Comparison of ENCODE assay signal across 31 cellular contexts in the genomic region with DNA sequence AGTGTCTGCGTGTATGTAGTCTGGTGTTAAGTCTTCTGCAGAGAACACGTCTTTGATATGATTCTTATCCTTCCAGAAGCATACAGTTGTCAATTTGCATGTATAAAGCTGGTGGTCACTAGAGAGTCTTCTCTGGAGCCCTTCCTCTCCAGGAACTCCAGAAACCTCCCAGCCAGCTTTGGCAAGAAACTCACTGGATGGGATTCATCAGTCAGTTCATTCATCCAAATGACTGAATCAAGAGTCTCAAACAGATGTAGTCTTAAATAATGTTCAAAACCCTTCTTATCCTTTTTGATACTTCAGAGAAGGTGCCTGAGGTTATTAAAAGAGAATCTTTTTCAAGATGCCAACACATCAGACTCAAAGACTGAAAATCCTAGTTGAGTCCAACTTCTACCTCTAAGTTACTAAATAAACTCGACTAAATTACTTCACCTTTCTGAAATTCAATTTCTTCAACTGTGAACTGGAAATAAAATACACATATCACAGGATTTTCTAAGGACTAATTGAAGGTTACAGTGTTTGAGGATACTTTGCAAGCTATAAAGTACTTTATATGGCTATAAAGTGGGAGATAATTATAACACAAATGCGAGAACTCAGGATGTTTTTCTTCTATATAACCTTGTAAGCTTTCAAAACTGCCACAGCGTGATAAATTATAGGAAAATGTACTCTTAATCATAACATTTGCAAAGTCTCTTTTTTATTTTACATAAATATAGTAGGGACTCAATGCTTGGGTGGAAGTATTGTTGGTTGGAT.
DNase-seq lines count a peak whose midpoint lies in the region; ATAC-seq and TF ChIP-seq lines count a peak whose summit lies in the region.
"Had no signal": no experiment of that assay in that cellular context is flagged by ENCODE, and none has a peak within 500 bp of the region (broad histone marks: within the 10 kb centered on the region; RNA-seq: fewer than 3 reads in every experiment).

No MANE protein-coding gene starts in this region.

- H3F3A ChIP-seq in PC-9 (ENCODE audit: insufficient read depth, low read depth), result no peaks in the 10 kb centered on the region

- H4K20me1 ChIP-seq in PC-9 (ENCODE audit: insufficient read depth), result no peaks in the 10 kb centered on the region

- no peaks in the 10 kb centered on the region for H3K27me3 Mint-ChIP-seq in activated naive CD8-positive, alpha-beta T cell treated with anti-CD3 and anti-CD28 coated beads, Interleukin-2, amount 50 U/mL, for 24 hours
- H3K27me3 Mint-ChIP-seq: activated CD4-positive, alpha-beta memory T cell treated with anti-CD3 and anti-CD28 coated beads, Interleukin-2, amount 10 ng/mL, durations not matched to agents 7 days and 5 days; brain; CD4-positive, CD25-positive, alpha-beta regulatory T cell; naive thymus-derived CD4-positive, alpha-beta T cell; type B pancreatic cell had no signal

- H3K27me3 ChIP-seq in gastrocnemius medialis, result no peaks in the 10 kb centered on the region
- no peaks in the 10 kb centered on the region for H3K27me3 ChIP-seq in PC-9 (ENCODE audit: insufficient read depth, low read depth)

- CTCF ChIA-PET in PC-9 (lab: Charles Lee), result no interaction called here

- POLR2A ChIA-PET in PC-9 (lab: Charles Lee; ENCODE audit: unreplicated experiment), result no interaction called here

- DNase-seq in left ventricle myocardium superior (no peak), cardiac septum (ENCODE audit: low spot score) (no peak), left lobe of liver (ENCODE audit: low spot score) (no peak), gastrocnemius medialis (no peak), OCI-M2 (lab: John Stamatoyannopoulos, UW; ENCODE audit: unreplicated experiment) (no peak), SW480 (ENCODE audit: low spot score) (no peak), PC-9 (no peak)
- no peak for DNase-seq in activated naive CD8-positive, alpha-beta T cell treated with anti-CD3 and anti-CD28 coated beads, Interleukin-2, amount 50 U/mL, for 24 hours
- DNase-seq: activated CD4-positive, alpha-beta memory T cell treated with anti-CD3 and anti-CD28 coated beads, Interleukin-2, amount 10 ng/mL, durations not matched to agents 7 days and 5 days; activated CD4-positive, alpha-beta T cell treated with anti-CD3 and anti-CD28 coated beads for 1 hour; activated CD8-positive, alpha-beta memory T cell treated with anti-CD3 and anti-CD28 coated beads, Interleukin-2, amount 50 U/mL, for 48 hours; activated naive CD4-positive, alpha-beta T cell treated with anti-CD3 and anti-CD28 coated beads for 36 hours; CD4-positive, CD25-positive, alpha-beta regulatory T cell; DND-41; GF-D8; midbrain; naive thymus-derived CD4-positive, alpha-beta T cell; NCI-H1092 treated with DMSO at 0.1 percent for 48 hours; NCI-H187; NCI-H2171; NCI-H524 treated with DMSO at 0.1 percent for 48 hours; SHP77 treated with DMSO at 0.1 percent for 48 hours; stimulated activated CD4-positive, alpha-beta T cell treated with anti-CD3 and anti-CD28 coated beads, Interleukin-15, amount 100 ng/mL, for 24 hours; substantia nigra had no signal

- H3K27ac Mint-ChIP-seq in activated naive CD8-positive, alpha-beta T cell treated with anti-CD3 and anti-CD28 coated beads, Interleukin-2, amount 50 U/mL, for 24 hours, result no peak overlapping the region
- H3K27ac Mint-ChIP-seq: activated CD4-positive, alpha-beta memory T cell treated with anti-CD3 and anti-CD28 coated beads, Interleukin-2, amount 10 ng/mL, durations not matched to agents 7 days and 5 days; activated naive CD4-positive, alpha-beta T cell treated with anti-CD3 and anti-CD28 coated beads for 36 hours; brain; CD4-positive, CD25-positive, alpha-beta regulatory T cell; GM23338; naive thymus-derived CD4-positive, alpha-beta T cell; stimulated activated effector memory CD8-positive, alpha-beta T cell treated with anti-CD3 and anti-CD28 coated beads, Interleukin-12 subunit alpha, Interleukin-12 subunit beta, amount 100 ng/mL, for 72 hours; T-helper 2 cell treated with Interferon-gamma antibody and Interleukin-4, amounts not matched to agents 5 μg/mL and 100 μg/mL, for 36 hours; type B pancreatic cell had no signal

- H3K36me3 Mint-ChIP-seq in activated naive CD8-positive, alpha-beta T cell treated with anti-CD3 and anti-CD28 coated beads, Interleukin-2, amount 50 U/mL, for 24 hours (ENCODE audit: low read depth), result peaks cover under 1% of the 10 kb centered on the region
- H3K36me3 Mint-ChIP-seq: brain had no signal

- H3K79me2 ChIP-seq in PC-9 (ENCODE audit: low read depth), result no peaks in the 10 kb centered on the region

- H3K9me2 ChIP-seq in PC-9 (ENCODE audit: insufficient read depth), result 0 out of 2 replicates have a peak, but pooled peaks cover 4% of the 10 kb centered on the region

- no TSS peak for BruUV-seq in PC-9 (replicated peaks; lab: Mats Ljungman, UMichigan)

- H3K4me3 Mint-ChIP-seq in activated naive CD8-positive, alpha-beta T cell treated with anti-CD3 and anti-CD28 coated beads, Interleukin-2, amount 50 U/mL, for 24 hours, result no peak overlapping the region
- H3K4me3 Mint-ChIP-seq: activated CD4-positive, alpha-beta memory T cell treated with anti-CD3 and anti-CD28 coated beads, Interleukin-2, amount 10 ng/mL, durations not matched to agents 7 days and 5 days; activated naive CD4-positive, alpha-beta T cell treated with anti-CD3 and anti-CD28 coated beads for 36 hours; brain; CD4-positive, CD25-positive, alpha-beta regulatory T cell; GM23338; naive thymus-derived CD4-positive, alpha-beta T cell; stimulated activated effector memory CD8-positive, alpha-beta T cell treated with anti-CD3 and anti-CD28 coated beads, Interleukin-12 subunit alpha, Interleukin-12 subunit beta, amount 100 ng/mL, for 72 hours; T-helper 2 cell treated with Interferon-gamma antibody and Interleukin-4, amounts not matched to agents 5 μg/mL and 100 μg/mL, for 36 hours; type B pancreatic cell had no signal

- intact Hi-C loops in left ventricle myocardium superior (cut with micrococcal nuclease), result no loop called here
- intact Hi-C loops in cardiac septum (cut with DNase I), result no loop called here
- intact Hi-C loops in gastrocnemius medialis (cut with DNase I; ENCODE audit: low total_unique reads), result no loop called here
- intact Hi-C loops in PC-9 (cut with micrococcal nuclease; ENCODE audit: unreplicated experiment), result no loop called here

- TF ChIP-seq CTCF in gastrocnemius medialis (IDR thresholded peaks at IDR 0.05 in 4 of 5, conservative IDR thresholded peaks at IDR 0.05 in 1 of 5) (no peak), PC-9 (conservative IDR thresholded peaks at IDR 0.05) (no peak)

- H3K27ac ChIP-seq in gastrocnemius medialis (peak overlapping the region; percentile 2 to 44 (median 28)), PC-9 (no peak overlapping the region)
- H3K27ac ChIP-seq: A549, prostate gland had no signal

- no peaks in the 10 kb centered on the region for H3K9me3 Mint-ChIP-seq in activated naive CD8-positive, alpha-beta T cell treated with anti-CD3 and anti-CD28 coated beads, Interleukin-2, amount 50 U/mL, for 24 hours
- H3K9me3 Mint-ChIP-seq: activated CD4-positive, alpha-beta memory T cell treated with anti-CD3 and anti-CD28 coated beads, Interleukin-2, amount 10 ng/mL, durations not matched to agents 7 days and 5 days; activated naive CD4-positive, alpha-beta T cell treated with anti-CD3 and anti-CD28 coated beads for 36 hours; brain; GM23338; stimulated activated effector memory CD8-positive, alpha-beta T cell treated with anti-CD3 and anti-CD28 coated beads, Interleukin-12 subunit alpha, Interleukin-12 subunit beta, amount 100 ng/mL, for 72 hours; T-helper 2 cell treated with Interferon-gamma antibody and Interleukin-4, amounts not matched to agents 5 μg/mL and 100 μg/mL, for 36 hours had no signal

- ATAC-seq in left ventricle myocardium superior (peak; percentile 21), left lobe of liver (peak; percentile 10), gastrocnemius medialis (no peak)
- no peak for ATAC-seq in activated naive CD8-positive, alpha-beta T cell treated with anti-CD3 and anti-CD28 coated beads, Interleukin-2, amount 50 U/mL, for 24 hours
- ATAC-seq: A549; GM23338; stimulated activated effector memory CD8-positive, alpha-beta T cell treated with anti-CD3 and anti-CD28 coated beads, Interleukin-12 subunit alpha, Interleukin-12 subunit beta, amount 100 ng/mL, for 72 hours had no signal

- H3K36me3 ChIP-seq in gastrocnemius medialis (no peaks in the 10 kb centered on the region), PC-9 (ENCODE audit: low read depth) (no peaks in the 10 kb centered on the region)
- H3K36me3 ChIP-seq: prostate gland had no signal

- no peak overlapping the region for H3K4me2 ChIP-seq in PC-9
- H3K4me2 ChIP-seq: A549, GM23338 had no signal

- H3K9me3 ChIP-seq in gastrocnemius medialis (no peaks in the 10 kb centered on the region), PC-9 (ENCODE audit: insufficient read depth, low read depth) (no peaks in the 10 kb centered on the region)
- H3K9me3 ChIP-seq: A549, prostate gland had no signal

- H3K4me3 ChIP-seq in gastrocnemius medialis (no peak overlapping the region), PC-9 (no peak overlapping the region)
- H3K4me3 ChIP-seq: A549, GM23338, prostate gland had no signal

- TF ChIP-seq POLR2A in gastrocnemius medialis (IDR thresholded peaks at IDR 0.05), result no peak

- H2AFZ ChIP-seq in PC-9, result no peak overlapping the region
- H2AFZ ChIP-seq: GM23338 had no signal

- H3K4me1 ChIP-seq in gastrocnemius medialis (peaks cover 43 to 56% of the 10 kb centered on the region in 2 donors), PC-9 (replicated peaks; ENCODE audit: insufficient read depth) (no peaks in the 10 kb centered on the region)
- H3K4me1 ChIP-seq: A549, prostate gland had no signal

- in situ Hi-C loops in gastrocnemius medialis (cut with MboI; ENCODE audit: low sequenced_read_pairs in 4 of 4), result no loop called here

- peaks cover 5% of the 10 kb centered on the region for H3K4me1 Mint-ChIP-seq in activated naive CD8-positive, alpha-beta T cell treated with anti-CD3 and anti-CD28 coated beads, Interleukin-2, amount 50 U/mL, for 24 hours
- H3K4me1 Mint-ChIP-seq: CD4-positive, CD25-positive, alpha-beta regulatory T cell had no signal

Comparison
In these comparisons a context has a peak if more than half of its experiments do, and no peak if none do; other contexts are left out.
1. ATAC-seq: peak in left ventricle myocardium superior (single experiment) and left lobe of liver (single experiment); none in gastrocnemius medialis (0 of 2) and activated naive CD8-positive, alpha-beta T cell treated with anti-CD3 and anti-CD28 coated beads, Interleukin-2, amount 50 U/mL, for 24 hours (single experiment).